Comparison of ENCODE assay signal across 1 cellular context in genomic region chr1:25338188-25338981, GRCh38.
A peak's percentile ranks its signal among the peaks of the same experiment; 100 is the strongest.
TF ChIP-seq lines count a peak whose summit lies in the region.

Gene TMEM50A (plus strand): TSS chr1:25338334. CDS start chr1:25340487, 2,153 bp downstream.

TF ChIP-seq in HepG2, 621 proteins besides CTCF, POLR2A, EP300 and RAD21 (continued from another document and continues in another):
- TF ChIP-seq ZBTB49 (CRISPR knock-in tag; IDR thresholded peaks at IDR 0.05; ENCODE audit: borderline replicate concordance) (no peak), ZNF83 (CRISPR knock-in tag; IDR thresholded peaks at IDR 0.05; ENCODE audit: borderline replicate concordance) (no peak), AGO1 (IDR thresholded peaks at IDR 0.05; ENCODE audit: low read depth, low read length, poor library complexity, severe bottlenecking) (no peak), TBX2 (CRISPR knock-in tag; IDR thresholded peaks at IDR 0.05; ENCODE audit: borderline replicate concordance) (peak; percentile 28; the same call in 1 of the 2 replicates), ZSCAN22 (CRISPR knock-in tag; IDR thresholded peaks at IDR 0.05) (no peak), SNAPC5 (CRISPR knock-in tag; IDR thresholded peaks at IDR 0.05; ENCODE audit: borderline replicate concordance) (no peak), MAX (IDR thresholded peaks at IDR 0.05) (no peak), ZNF713 (CRISPR knock-in tag; IDR thresholded peaks at IDR 0.05) (0 out of 2 replicates have a peak, but pooled peaks have one; percentile 33), ZNF629 (CRISPR knock-in tag; conservative IDR thresholded peaks at IDR 0.05) (no peak), MBD4 (IDR thresholded peaks at IDR 0.05; ENCODE audit: borderline replicate concordance, low read length) (no peak), PAXIP1 (CRISPR knock-in tag; conservative IDR thresholded peaks at IDR 0.05) (0 out of 2 replicates have a peak, but pooled peaks have one; percentile 12), ATAD3A (CRISPR knock-in tag; IDR thresholded peaks at IDR 0.05) (no peak), ZNF567 (CRISPR knock-in tag; IDR thresholded peaks at IDR 0.05; ENCODE audit: borderline replicate concordance) (peak; percentile 73; the same call in 1 of the 2 replicates), NR0B2 (CRISPR knock-in tag; IDR thresholded peaks at IDR 0.05) (0 out of 2 replicates have a peak, but pooled peaks have one; percentile 64), NFYB (CRISPR knock-in tag; IDR thresholded peaks at IDR 0.05) (no peak), ZNF34 (CRISPR knock-in tag; IDR thresholded peaks at IDR 0.05; ENCODE audit: borderline replicate concordance) (no peak), ZNF547 (CRISPR knock-in tag; IDR thresholded peaks at IDR 0.05) (0 out of 2 replicates have a peak, but pooled peaks have one; percentile 33), MED1 (CRISPR knock-in tag; IDR thresholded peaks at IDR 0.05) (peak; percentile 48), UBTF (CRISPR knock-in tag; IDR thresholded peaks at IDR 0.05) (peak; percentile 98), ZNF431 (CRISPR knock-in tag; IDR thresholded peaks at IDR 0.05; ENCODE audit: borderline replicate concordance, low read depth) (no peak; the same call in 1 of the 2 replicates), BORCS8-MEF2B (CRISPR knock-in tag; IDR thresholded peaks at IDR 0.05) (peak; percentile 31; the same call in 1 of the 2 replicates), ZFY (CRISPR knock-in tag; IDR thresholded peaks at IDR 0.05) (peak; percentile 82), SP4 (CRISPR knock-in tag; IDR thresholded peaks at IDR 0.05) (peak; percentile 39; the same call in 1 of the 2 replicates), ZNF777 (CRISPR knock-in tag; IDR thresholded peaks at IDR 0.05) (peak; percentile 92), ZNF740 (CRISPR knock-in tag; IDR thresholded peaks at IDR 0.05) (0 out of 2 replicates have a peak, but pooled peaks have one; percentile 11)
- TF ChIP-seq, protein P1, sequence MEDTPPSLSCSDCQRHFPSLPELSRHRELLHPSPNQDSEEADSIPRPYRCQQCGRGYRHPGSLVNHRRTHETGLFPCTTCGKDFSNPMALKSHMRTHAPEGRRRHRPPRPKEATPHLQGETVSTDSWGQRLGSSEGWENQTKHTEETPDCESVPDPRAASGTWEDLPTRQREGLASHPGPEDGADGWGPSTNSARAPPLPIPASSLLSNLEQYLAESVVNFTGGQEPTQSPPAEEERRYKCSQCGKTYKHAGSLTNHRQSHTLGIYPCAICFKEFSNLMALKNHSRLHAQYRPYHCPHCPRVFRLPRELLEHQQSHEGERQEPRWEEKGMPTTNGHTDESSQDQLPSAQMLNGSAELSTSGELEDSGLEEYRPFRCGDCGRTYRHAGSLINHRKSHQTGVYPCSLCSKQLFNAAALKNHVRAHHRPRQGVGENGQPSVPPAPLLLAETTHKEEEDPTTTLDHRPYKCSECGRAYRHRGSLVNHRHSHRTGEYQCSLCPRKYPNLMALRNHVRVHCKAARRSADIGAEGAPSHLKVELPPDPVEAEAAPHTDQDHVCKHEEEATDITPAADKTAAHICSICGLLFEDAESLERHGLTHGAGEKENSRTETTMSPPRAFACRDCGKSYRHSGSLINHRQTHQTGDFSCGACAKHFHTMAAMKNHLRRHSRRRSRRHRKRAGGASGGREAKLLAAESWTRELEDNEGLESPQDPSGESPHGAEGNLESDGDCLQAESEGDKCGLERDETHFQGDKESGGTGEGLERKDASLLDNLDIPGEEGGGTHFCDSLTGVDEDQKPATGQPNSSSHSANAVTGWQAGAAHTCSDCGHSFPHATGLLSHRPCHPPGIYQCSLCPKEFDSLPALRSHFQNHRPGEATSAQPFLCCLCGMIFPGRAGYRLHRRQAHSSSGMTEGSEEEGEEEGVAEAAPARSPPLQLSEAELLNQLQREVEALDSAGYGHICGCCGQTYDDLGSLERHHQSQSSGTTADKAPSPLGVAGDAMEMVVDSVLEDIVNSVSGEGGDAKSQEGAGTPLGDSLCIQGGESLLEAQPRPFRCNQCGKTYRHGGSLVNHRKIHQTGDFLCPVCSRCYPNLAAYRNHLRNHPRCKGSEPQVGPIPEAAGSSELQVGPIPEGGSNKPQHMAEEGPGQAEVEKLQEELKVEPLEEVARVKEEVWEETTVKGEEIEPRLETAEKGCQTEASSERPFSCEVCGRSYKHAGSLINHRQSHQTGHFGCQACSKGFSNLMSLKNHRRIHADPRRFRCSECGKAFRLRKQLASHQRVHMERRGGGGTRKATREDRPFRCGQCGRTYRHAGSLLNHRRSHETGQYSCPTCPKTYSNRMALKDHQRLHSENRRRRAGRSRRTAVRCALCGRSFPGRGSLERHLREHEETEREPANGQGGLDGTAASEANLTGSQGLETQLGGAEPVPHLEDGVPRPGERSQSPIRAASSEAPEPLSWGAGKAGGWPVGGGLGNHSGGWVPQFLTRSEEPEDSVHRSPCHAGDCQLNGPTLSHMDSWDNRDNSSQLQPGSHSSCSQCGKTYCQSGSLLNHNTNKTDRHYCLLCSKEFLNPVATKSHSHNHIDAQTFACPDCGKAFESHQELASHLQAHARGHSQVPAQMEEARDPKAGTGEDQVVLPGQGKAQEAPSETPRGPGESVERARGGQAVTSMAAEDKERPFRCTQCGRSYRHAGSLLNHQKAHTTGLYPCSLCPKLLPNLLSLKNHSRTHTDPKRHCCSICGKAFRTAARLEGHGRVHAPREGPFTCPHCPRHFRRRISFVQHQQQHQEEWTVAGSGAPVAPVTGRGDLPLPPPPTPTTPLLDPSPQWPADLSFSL (CRISPR knock-in tag; IDR thresholded peaks at IDR 0.05): no peak
- TF ChIP-seq, protein P2, sequence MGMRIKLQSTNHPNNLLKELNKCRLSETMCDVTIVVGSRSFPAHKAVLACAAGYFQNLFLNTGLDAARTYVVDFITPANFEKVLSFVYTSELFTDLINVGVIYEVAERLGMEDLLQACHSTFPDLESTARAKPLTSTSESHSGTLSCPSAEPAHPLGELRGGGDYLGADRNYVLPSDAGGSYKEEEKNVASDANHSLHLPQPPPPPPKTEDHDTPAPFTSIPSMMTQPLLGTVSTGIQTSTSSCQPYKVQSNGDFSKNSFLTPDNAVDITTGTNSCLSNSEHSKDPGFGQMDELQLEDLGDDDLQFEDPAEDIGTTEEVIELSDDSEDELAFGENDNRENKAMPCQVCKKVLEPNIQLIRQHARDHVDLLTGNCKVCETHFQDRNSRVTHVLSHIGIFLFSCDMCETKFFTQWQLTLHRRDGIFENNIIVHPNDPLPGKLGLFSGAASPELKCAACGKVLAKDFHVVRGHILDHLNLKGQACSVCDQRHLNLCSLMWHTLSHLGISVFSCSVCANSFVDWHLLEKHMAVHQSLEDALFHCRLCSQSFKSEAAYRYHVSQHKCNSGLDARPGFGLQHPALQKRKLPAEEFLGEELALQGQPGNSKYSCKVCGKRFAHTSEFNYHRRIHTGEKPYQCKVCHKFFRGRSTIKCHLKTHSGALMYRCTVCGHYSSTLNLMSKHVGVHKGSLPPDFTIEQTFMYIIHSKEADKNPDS (CRISPR knock-in tag; IDR thresholded peaks at IDR 0.05): 0 out of 2 replicates have a peak, but pooled peaks have one; percentile 44
- TF ChIP-seq, protein P3, sequence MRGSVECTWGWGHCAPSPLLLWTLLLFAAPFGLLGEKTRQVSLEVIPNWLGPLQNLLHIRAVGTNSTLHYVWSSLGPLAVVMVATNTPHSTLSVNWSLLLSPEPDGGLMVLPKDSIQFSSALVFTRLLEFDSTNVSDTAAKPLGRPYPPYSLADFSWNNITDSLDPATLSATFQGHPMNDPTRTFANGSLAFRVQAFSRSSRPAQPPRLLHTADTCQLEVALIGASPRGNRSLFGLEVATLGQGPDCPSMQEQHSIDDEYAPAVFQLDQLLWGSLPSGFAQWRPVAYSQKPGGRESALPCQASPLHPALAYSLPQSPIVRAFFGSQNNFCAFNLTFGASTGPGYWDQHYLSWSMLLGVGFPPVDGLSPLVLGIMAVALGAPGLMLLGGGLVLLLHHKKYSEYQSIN (CRISPR knock-in tag; IDR thresholded peaks at IDR 0.05; ENCODE audit: borderline replicate concordance): no peak
